8 cellular contexts compared by ENCODE assay signal in the genomic region with DNA sequence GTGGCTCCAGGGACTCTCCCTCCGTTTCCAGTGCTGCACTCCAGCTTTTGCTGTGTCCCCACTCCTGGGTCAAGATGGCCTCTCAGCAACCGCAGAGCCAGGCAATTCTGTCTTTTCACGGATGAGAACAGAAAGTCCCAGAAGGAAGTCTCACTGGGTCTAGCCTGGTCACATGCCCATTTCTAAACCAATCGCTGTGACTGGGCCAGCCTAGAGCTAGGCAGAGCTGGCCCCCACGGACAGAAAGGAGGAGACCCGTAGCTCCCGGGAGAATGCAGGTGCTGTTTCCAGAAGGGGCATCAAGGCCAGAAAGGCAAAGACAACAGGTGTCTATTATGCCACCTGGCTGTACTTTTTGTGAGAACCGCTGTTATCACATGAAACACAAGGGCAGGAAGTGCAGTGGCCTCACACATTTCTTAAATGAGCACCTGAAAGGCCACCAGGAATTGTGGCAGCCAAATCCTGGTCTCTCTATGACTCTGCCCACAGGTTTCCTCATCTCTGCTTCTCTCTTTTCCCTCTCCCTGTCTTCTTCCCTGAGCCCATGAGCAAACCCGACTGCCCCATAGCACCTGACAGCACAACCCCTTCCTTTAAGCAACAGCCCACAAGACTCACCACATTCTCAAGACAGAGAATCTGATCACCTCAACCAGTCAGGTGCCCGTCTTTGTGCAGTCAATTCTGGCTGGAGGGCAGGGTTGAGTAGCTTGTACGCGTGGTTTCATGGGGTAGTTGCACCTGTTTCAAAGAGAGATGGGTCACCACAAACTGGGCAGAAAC. TPM values are rescaled to one million over a fixed set of nuclear protein-coding genes. Genes with fewer than 3 reads are reported as not detected.
DNase-seq lines count a peak whose midpoint lies in the region; ATAC-seq and TF ChIP-seq lines count a peak whose summit lies in the region.

No MANE protein-coding gene starts in this region.

- intact Hi-C loops in Right ventricle myocardium inferior (cut with DNase I), result no loop called here
- intact Hi-C loops in heart left ventricle (cut with DNase I), result no loop called here

- peaks cover 25% of the 10 kb centered on the region for H3K27me3 Mint-ChIP-seq in T-helper 2 cell treated with Interferon-gamma antibody and Interleukin-4, amounts not matched to agents 5 μg/mL and 100 μg/mL, for 36 hours (ENCODE audit: low read depth)

- no peaks in the 10 kb centered on the region for H3K36me3 Mint-ChIP-seq in T-helper 2 cell treated with Interferon-gamma antibody and Interleukin-4, amounts not matched to agents 5 μg/mL and 100 μg/mL, for 36 hours (ENCODE audit: low read depth)

- H3K4me1 ChIP-seq in heart left ventricle, result peaks cover 0 to 41% (median 17%) of the 10 kb centered on the region in 12 donors
- H3K4me1 ChIP-seq in thymus (ENCODE audit: control insufficient read depth, insufficient read depth, low read length), result peaks cover 11% of the 10 kb centered on the region

- H3K27me3 ChIP-seq in heart left ventricle (no peaks in the 10 kb centered on the region), thymus (ENCODE audit: control insufficient read depth, insufficient read depth) (peaks cover 2% of the 10 kb centered on the region)

- H3K27ac ChIP-seq in heart left ventricle (peak overlapping the region in 2 of 12 donors; percentile 2 to 81), thymus (ENCODE audit: low read depth) (peak overlapping the region; percentile 58)

- H3K36me3 ChIP-seq in heart left ventricle (no peaks in the 10 kb centered on the region), thymus (ENCODE audit: control insufficient read depth, insufficient read depth) (no peaks in the 10 kb centered on the region)

- peaks cover 10% of the 10 kb centered on the region for H3K4me1 Mint-ChIP-seq in T-helper 2 cell treated with Interferon-gamma antibody and Interleukin-4, amounts not matched to agents 5 μg/mL and 100 μg/mL, for 36 hours (ENCODE audit: low read depth)

- 70 to 82% (median 80%) methylated on average over 12 of the region's 12 CpGs for WGBS in heart left ventricle, 4 donors
- 50% methylated on average over 12 of the region's 12 CpGs for WGBS in thymus

- H3K4me3 ChIP-seq in heart left ventricle, result no peak overlapping the region
- H3K4me3 ChIP-seq in thymus (ENCODE audit: low read length), result no peak overlapping the region

- no peak overlapping the region for H3K4me3 Mint-ChIP-seq in T-helper 2 cell treated with Interferon-gamma antibody and Interleukin-4, amounts not matched to agents 5 μg/mL and 100 μg/mL, for 36 hours

- TF ChIP-seq CTCF in heart left ventricle (IDR thresholded peaks at IDR 0.05), result no peak

- H3K9me3 ChIP-seq in heart left ventricle, result no peaks in the 10 kb centered on the region
- H3K9me3 ChIP-seq in thymus (ENCODE audit: control insufficient read depth), result no peaks in the 10 kb centered on the region

- ATAC-seq in Right ventricle myocardium inferior (peak; percentile 35), heart left ventricle (no peak), HG02943 (IDR thresholded peaks at IDR 0.05; ENCODE audit: low read depth, unreplicated experiment) (peak; percentile 70)

- DNase-seq in Right ventricle myocardium inferior (ENCODE audit: missing footprints) (no peak), heart left ventricle (no peak), HuH-7 (ENCODE audit: low spot score) (no peak), cortex of kidney (lab: John Stamatoyannopoulos, UW) (no peak)
- DNase-seq in T-helper 2 cell treated with Interferon-gamma antibody and Interleukin-4, amounts not matched to agents 5 μg/mL and 100 μg/mL, for 36 hours (ENCODE audit: low spot score), result no peak
- DNase-seq in stimulated activated CD4-positive, alpha-beta T cell treated with anti-CD3 and anti-CD28 coated beads, Interleukin-4, amount 100 ng/mL, for 1 hour, result no peak

- no peaks in the 10 kb centered on the region for H3K9me3 Mint-ChIP-seq in T-helper 2 cell treated with Interferon-gamma antibody and Interleukin-4, amounts not matched to agents 5 μg/mL and 100 μg/mL, for 36 hours

- TF ChIP-seq POLR2A in heart left ventricle (IDR thresholded peaks at IDR 0.05), result no peak

- peak overlapping the region; percentile 42 for H3K27ac Mint-ChIP-seq in T-helper 2 cell treated with Interferon-gamma antibody and Interleukin-4, amounts not matched to agents 5 μg/mL and 100 μg/mL, for 36 hours

RNA-seq across cellular contexts. Expression of a gene that starts 37.1 kb away (rescaled TPM):
- 44.0 TPM for total RNA-seq in Right ventricle myocardium inferior
- total RNA-seq in heart left ventricle, result 10 to 100 TPM; 17.0 to 60.4 (median 33.5) TPM
- 10 to 100 TPM in 1 of 2 donors, 1 to 10 TPM in 1; 7.0 to 29.3 TPM for polyA plus RNA-seq in heart left ventricle
- 10.9 TPM for polyA plus RNA-seq in thymus

Comparison
In these comparisons a context has a peak if more than half of its experiments do, and no peak if none do; other contexts are left out.
1. ATAC-seq: peak in Right ventricle myocardium inferior (single experiment) and HG02943 (single experiment); none in heart left ventricle (0 of 4).